ENCODE assay signal across 8 cellular contexts in genomic region chr1:162498442-162498785, GRCh38. TPM values are rescaled to one million over a fixed set of nuclear protein-coding genes. Genes with fewer than 3 reads are reported as not detected.
DNase-seq lines count a peak whose midpoint lies in the region; ATAC-seq and TF ChIP-seq lines count a peak whose summit lies in the region.

No MANE protein-coding gene starts in this region.

- intact Hi-C loops in Right ventricle myocardium inferior (cut with DNase I): loop anchor here (2.0 kb wide), 1 partner anchor 62 kb away; the partner anchor contains the start of gene UAP1
- intact Hi-C loops in gastrocnemius medialis (cut with DNase I; ENCODE audit: low total_unique reads): no loop called here

- H3K4me3 Mint-ChIP-seq in T-cell: peak overlapping the region; percentile 89 to 95 (median 92)

- CTCF ChIA-PET in T-cell (lab: Charles Lee): interaction anchor here in 1 of 2 donors (1.0 kb wide), 1 partner anchor 13 kb away, joined by 3 read pairs; no protein-coding TSS in a partner anchor

- in situ Hi-C loops in gastrocnemius medialis (cut with MboI; ENCODE audit: low sequenced_read_pairs in 4 of 4): loop anchor here in 1 of 4 donors (5.0 kb wide), 1 partner anchor 69 kb away; no protein-coding TSS in a partner anchor

- H3K27me3 ChIP-seq in right atrium auricular region: no peaks in the 10 kb centered on the region
- H3K27me3 ChIP-seq in gastrocnemius medialis: no peaks in the 10 kb centered on the region

- H3K27me3 Mint-ChIP-seq in T-cell: no peaks in the 10 kb centered on the region

- H3K36me3 Mint-ChIP-seq in T-cell: peaks cover 11% of the 10 kb centered on the region

- no peak for TF ChIP-seq CTCF in right atrium auricular region (IDR thresholded peaks at IDR 0.05)
- TF ChIP-seq CTCF in fibroblast of villous mesenchyme (IDR thresholded peaks at IDR 0.05; ENCODE audit: insufficient read depth, low read depth, low read length): no peak
- no peak for TF ChIP-seq CTCF in gastrocnemius medialis (IDR thresholded peaks at IDR 0.05 in 4 of 5, conservative IDR thresholded peaks at IDR 0.05 in 1 of 5)

- H3K9me3 ChIP-seq in right atrium auricular region (no peaks in the 10 kb centered on the region), gastrocnemius medialis (no peaks in the 10 kb centered on the region)

- peaks cover 40 to 50% (median 42%) of the 10 kb centered on the region in 3 donors for H3K4me1 Mint-ChIP-seq in T-cell

- H3K4me1 ChIP-seq in right atrium auricular region: peaks cover 0 to 23% of the 10 kb centered on the region in 2 donors
- peaks cover 28 to 36% of the 10 kb centered on the region in 2 donors for H3K4me1 ChIP-seq in gastrocnemius medialis

- peaks cover 35% of the 10 kb centered on the region for H3K36me3 ChIP-seq in right atrium auricular region
- H3K36me3 ChIP-seq in gastrocnemius medialis: peaks cover 0 to 26% of the 10 kb centered on the region in 2 donors

- H3K27ac ChIP-seq in right atrium auricular region (peak overlapping the region; percentile 82 to 93), gastrocnemius medialis (peak overlapping the region; percentile 88 to 96 (median 95))

- no peaks in the 10 kb centered on the region for H3K9me3 Mint-ChIP-seq in T-cell

- no peak for ATAC-seq in Right ventricle myocardium inferior
- peak; percentile 11 for ATAC-seq in HG03103 (IDR thresholded peaks at IDR 0.05; ENCODE audit: low read depth, unreplicated experiment)
- no peak for ATAC-seq in T-cell (replicated peaks in 1 of 4)
- no peak for ATAC-seq in gastrocnemius medialis

- H3K4me3 ChIP-seq in right atrium auricular region (peak overlapping the region; percentile 82 to 90), fibroblast of villous mesenchyme (ENCODE audit: low read depth, low read length) (peak overlapping the region; percentile 97), gastrocnemius medialis (peak overlapping the region; percentile 88 to 98 (median 91))

- TF ChIP-seq POLR2A in gastrocnemius medialis (IDR thresholded peaks at IDR 0.05): no peak

- no peak for DNase-seq in right atrium auricular region (ENCODE audit: low spot score)
- DNase-seq in Right ventricle myocardium inferior (ENCODE audit: missing footprints): no peak
- DNase-seq in T-cell: no peak
- peak; percentile 38 for DNase-seq in fibroblast of villous mesenchyme (ENCODE audit: low read depth)
- DNase-seq in gastrocnemius medialis: no peak
- no peak for DNase-seq in HK-2 (ENCODE audit: unreplicated experiment)
- DNase-seq in NCI-H446 (lab: John Stamatoyannopoulos, UW): no peak

- peak overlapping the region; percentile 85 to 88 for H3K27ac Mint-ChIP-seq in T-cell

- POLR2A ChIA-PET in T-cell (lab: Charles Lee): interaction anchor here in 1 of 2 donors (0.8 kb wide), 1 partner anchor 62 kb away, joined by 5 read pairs; no protein-coding TSS in a partner anchor

RNA-seq across cellular contexts. Expression of gene UHMK1, which starts 0.8 kb away (rescaled TPM):
- total RNA-seq in right atrium auricular region (10 to 100 TPM; 24.3 to 28.6 TPM), Right ventricle myocardium inferior (21.6 TPM), T-cell (10 to 100 TPM; 55.8 to 65.8 (median 60.0) TPM), fibroblast of villous mesenchyme (69.9 and 139 TPM in 2 replicates), gastrocnemius medialis (10 to 100 TPM; 60.2 to 91.0 (median 79.7) TPM)
